In the genomic region with DNA sequence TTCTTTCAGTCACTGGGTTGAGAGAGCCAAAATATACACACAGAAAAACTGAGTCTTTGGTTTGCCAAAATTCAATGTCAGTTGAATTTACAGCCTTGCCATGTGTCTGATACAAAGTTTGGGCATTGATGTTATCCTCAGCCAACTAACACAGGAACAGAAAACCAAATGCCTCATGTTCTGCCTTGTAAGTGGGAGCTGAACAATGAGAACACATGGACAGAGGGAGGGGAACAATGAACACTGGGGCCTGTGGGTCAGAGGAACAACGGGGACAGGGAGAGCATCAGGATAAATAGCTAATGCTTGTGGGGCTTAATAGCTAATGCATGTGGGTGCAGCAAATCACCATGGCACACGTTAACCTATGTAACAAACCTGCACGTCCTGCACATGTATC, we compare ENCODE assay signal across 20 cellular contexts. TPM values are rescaled to one million over a fixed set of nuclear protein-coding genes. Genes with fewer than 3 reads are reported as not detected.
A peak's percentile ranks its signal among the peaks of the same experiment; 100 is the strongest.
DNase-seq lines count a peak whose midpoint lies in the region; ATAC-seq, FAIRE-seq and TF ChIP-seq lines count a peak whose summit lies in the region.
"Had no signal": no experiment of that assay in that cellular context is flagged by ENCODE, and none has a peak within 500 bp of the region (broad histone marks: within the 10 kb centered on the region; RNA-seq: fewer than 3 reads in every experiment).

No MANE protein-coding gene starts in this region.

- no peaks in the 10 kb centered on the region for H3K9me3 Mint-ChIP-seq in MCF 10A (ENCODE audit: unreplicated experiment)

- H3K4me1 Mint-ChIP-seq in MCF 10A (ENCODE audit: insufficient read depth, unreplicated experiment), result peaks cover 2% of the 10 kb centered on the region

- peak overlapping the region; percentile 33 for H2AFZ ChIP-seq in keratinocyte (ENCODE audit: control insufficient read depth, low read length)

- no peaks in the 10 kb centered on the region for H3K9me1 ChIP-seq in keratinocyte (ENCODE audit: control insufficient read depth, extremely low read depth, insufficient read depth, low read length)

- POLR2A ChIA-PET in MCF 10A (lab: Yijun Ruan, JAX), result no interaction called here

- H3K4me3 Mint-ChIP-seq in MCF 10A (ENCODE audit: unreplicated experiment), result no peak overlapping the region

- H3K4me3 ChIP-seq in keratinocyte (ENCODE audit: control insufficient read depth in 2 of 3, extremely low read depth in 1 of 3, insufficient read depth in 2 of 3, low read depth in 1 of 3, low read length in 3 of 3) (no peak overlapping the region), mucosa of descending colon (no peak overlapping the region)
- H3K4me3 ChIP-seq: HAP-1 had no signal

- H4K20me1 ChIP-seq in keratinocyte (ENCODE audit: control insufficient read depth, extremely low read depth, insufficient read depth, low read length), result no peaks in the 10 kb centered on the region

- intact Hi-C loops in MCF 10A (cut with micrococcal nuclease) (no loop called here), mucosa of descending colon (cut with DNase I, micrococcal nuclease) (no loop called here)

- no TSS peak for BruUV-seq in MCF 10A (replicated peaks; lab: Mats Ljungman, UMichigan)

- H3K9ac ChIP-seq in keratinocyte (ENCODE audit: control insufficient read depth, extremely low read depth, insufficient read depth, low read length), result no peak overlapping the region

- H3K9me3 ChIP-seq in keratinocyte (ENCODE audit: control insufficient read depth, low read depth, low read length) (no peaks in the 10 kb centered on the region), mucosa of descending colon (no peaks in the 10 kb centered on the region)
- H3K9me3 ChIP-seq: HAP-1 had no signal

- no peaks in the 10 kb centered on the region for H3K79me2 ChIP-seq in keratinocyte (ENCODE audit: control insufficient read depth, insufficient read depth, low read length)

- no peak for ATAC-seq in mucosa of descending colon

- dilution Hi-C loops in keratinocyte (cut with MboI; ENCODE audit: extremely low pct_ligation_motif_present, low sequenced_read_pairs), result no loop called here

- H3K27me3 ChIP-seq in keratinocyte (ENCODE audit: control insufficient read depth, extremely low read depth, insufficient read depth, low read length), result no peaks in the 10 kb centered on the region

- H3K4me2 ChIP-seq in keratinocyte (ENCODE audit: control insufficient read depth, extremely low read depth, insufficient read depth, low read depth, low read length), result no peak overlapping the region

- CTCF ChIA-PET in MCF 10A (lab: Yijun Ruan, JAX), result interaction anchor here (0.6 kb wide), 1 partner anchor 1777 kb away, joined by 3 read pairs; no protein-coding TSS in a partner anchor

- H3K36me3 ChIP-seq in keratinocyte (ENCODE audit: control insufficient read depth in 2 of 2, extremely low read depth in 1 of 2, insufficient read depth in 2 of 2, low read length in 2 of 2) (no peaks in the 10 kb centered on the region), mucosa of descending colon (ENCODE audit: low read depth) (no peaks in the 10 kb centered on the region)
- H3K36me3 ChIP-seq: HAP-1 had no signal

- H3K27ac ChIP-seq in caudate nucleus (ENCODE audit: low read depth, low read length) (peak overlapping the region; percentile 98), keratinocyte (ENCODE audit: control insufficient read depth, insufficient read depth, low read length) (no peak overlapping the region), temporal lobe (ENCODE audit: low read depth, low read length) (peak overlapping the region; percentile 99)
- H3K27ac ChIP-seq: HL-60 had no signal

- FAIRE-seq in keratinocyte (lab: Jason Lieb, UNC), result no peak

- H3K36me3 Mint-ChIP-seq in MCF 10A (ENCODE audit: insufficient read depth, unreplicated experiment), result no peaks in the 10 kb centered on the region

- DNase-seq in caudate nucleus (lab: John Stamatoyannopoulos, UW) (peak in 46 of 61 donors; percentile 1 to 77 (median 38)), keratinocyte (ENCODE audit: low read depth, low spot score) (no peak), nucleus accumbens (lab: John Stamatoyannopoulos, UW) (peak in 40 of 56 donors; percentile 4 to 73 (median 40)), MCF 10A (ENCODE audit: unreplicated experiment) (no peak), mucosa of descending colon (no peak), cortex of kidney (lab: John Stamatoyannopoulos, UW) (no peak), SIG-M5 treated with dmso at 0.1 percent for 504 hours (lab: John Stamatoyannopoulos, UW; ENCODE audit: unreplicated experiment) (no peak)
- DNase-seq: COR-L47, DMS 273 treated with DMSO at 0.1 percent for 48 hours, DND-41, NCI-H1417 treated with DMSO at 0.1 percent for 48 hours, NCI-H187 treated with DMSO at 0.1 percent for 48 hours, NCI-H2227 treated with DMSO at 0.1 percent for 48 hours, NCI-H510A treated with DMSO at 0.1 percent for 48 hours, NCI-H774, OCI-M1, SHP77 had no signal

- TF ChIP-seq CTCF in keratinocyte (optimal IDR thresholded peaks at IDR 0.05 in 1 of 3, IDR thresholded peaks at IDR 0.05 in 1 of 3, conservative IDR thresholded peaks at IDR 0.05 in 1 of 3; ENCODE audit: extremely low read depth in 1 of 3, insufficient read depth in 2 of 3, low read length in 3 of 3) (no peak), MCF 10A (IDR thresholded peaks at IDR 0.05; ENCODE audit: unreplicated experiment) (no peak), mucosa of descending colon (IDR thresholded peaks at IDR 0.05) (no peak)

- H3K27me3 Mint-ChIP-seq in MCF 10A (ENCODE audit: insufficient read depth, unreplicated experiment), result no peaks in the 10 kb centered on the region

- H3K27ac Mint-ChIP-seq in MCF 10A (ENCODE audit: low read depth, unreplicated experiment), result no peak overlapping the region

- no peaks in the 10 kb centered on the region for H3K4me1 ChIP-seq in keratinocyte (ENCODE audit: control insufficient read depth, extremely low read depth, insufficient read depth, low read length)
- no peaks in the 10 kb centered on the region for H3K4me1 ChIP-seq in mucosa of descending colon (ENCODE audit: low read depth)
- H3K4me1 ChIP-seq: HAP-1 had no signal

RNA-seq across cellular contexts. Expression of a gene that starts 39.6 kb away (rescaled TPM):
- 13.6 to 28.2 TPM (median 18.7 TPM) in 3 replicates for polyA plus RNA-seq in keratinocyte
- 17.3 TPM for polyA plus RNA-seq in keratinocyte (2011; ENCODE audit: low read depth)
- 9.3 and 26.4 TPM in 2 replicates for polyA plus RNA-seq in keratinocyte (2011; cell fraction: cytosol; rRNA removed)
- polyA plus RNA-seq in keratinocyte (2011; cell fraction: nucleus; rRNA removed), result 9.6 and 15.5 TPM in 2 replicates
- polyA plus RNA-seq in keratinocyte (2012; ENCODE audit: low replicate concordance), result 13.6 and 24.2 TPM in 2 replicates
- 3.9 to 42.6 TPM (median 20.6 TPM) in 3 replicates for polyA minus RNA-seq in keratinocyte
- 16.3 TPM for polyA minus RNA-seq in keratinocyte (2011; cell fraction: cytosol; rRNA and poly(A)+ RNA removed)
- polyA minus RNA-seq in keratinocyte (2011; cell fraction: nucleus; rRNA and poly(A)+ RNA removed), result 6.6 and 17.8 TPM in 2 replicates
- total RNA-seq in temporal lobe, result 8.6 TPM
- total RNA-seq in MCF 10A (2022), result 21.0 and 22.1 TPM in 2 replicates
- total RNA-seq in mucosa of descending colon, result 10 to 100 TPM in 1 of 3 donors, 1 to 10 TPM in 2; 8.0 to 12.8 (median 8.0) TPM

Comparison
In these comparisons a context has a peak if more than half of its experiments do, and no peak if none do; other contexts are left out.
1. DNase-seq: peak in caudate nucleus (46 of 61) and nucleus accumbens (40 of 56); none in keratinocyte (single experiment), MCF 10A (single experiment), mucosa of descending colon (0 of 3), cortex of kidney (single experiment) and SIG-M5 treated with dmso at 0.1 percent for 504 hours (single experiment).